ENCODE assay signal across 22 cellular contexts in the genomic region with DNA sequence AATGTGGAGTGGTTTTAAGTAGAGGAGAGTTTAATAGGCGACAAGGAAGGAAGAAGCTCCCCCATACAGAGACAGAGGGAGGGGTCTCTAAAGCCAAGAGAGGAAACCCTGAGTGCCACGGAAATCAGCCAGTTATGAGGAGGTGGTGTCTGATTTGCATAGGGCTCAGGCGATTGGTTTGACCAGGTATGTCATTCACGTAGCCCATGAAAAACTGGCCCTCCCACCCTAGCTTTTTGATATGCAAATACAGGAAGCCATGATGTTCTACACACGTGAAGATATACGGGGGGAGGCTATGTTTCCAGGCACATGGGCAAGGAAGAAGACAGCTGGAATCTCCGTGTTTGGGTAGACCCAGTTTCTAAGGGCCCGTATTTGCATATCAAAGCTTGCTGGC.
"Had no signal": no experiment of that assay in that cellular context is flagged by ENCODE, and none has a peak within 500 bp of the region (broad histone marks: within the 10 kb centered on the region; RNA-seq: fewer than 3 reads in every experiment).

No MANE protein-coding gene starts in this region.

- FAIRE-seq: astrocyte, frontal cortex, islet of Langerhans had no signal

- H3K4me3 ChIP-seq: adrenal gland, breast epithelium, coronary artery, lung, sigmoid colon, stomach had no signal

- H3K36me3 ChIP-seq: adrenal gland, breast epithelium, sigmoid colon, stomach had no signal

- H3K27ac Mint-ChIP-seq: activated naive CD4-positive, alpha-beta T cell treated with anti-CD3 and anti-CD28 coated beads, Interleukin-2, amount 50 U/mL, for 24 hours; natural killer cell treated with Interleukin-12 subunit alpha and Interleukin-12 subunit beta and Interleukin-15 and Interleukin-18, amount 100 ng/mL, for 72 hours; stimulated activated effector memory CD8-positive, alpha-beta T cell treated with anti-CD3 and anti-CD28 coated beads, Interleukin-12 subunit alpha, Interleukin-12 subunit beta, amount 100 ng/mL, for 72 hours; type B pancreatic cell had no signal

- H3K36me3 Mint-ChIP-seq: stimulated activated effector memory CD8-positive, alpha-beta T cell treated with anti-CD3 and anti-CD28 coated beads, Interleukin-12 subunit alpha, Interleukin-12 subunit beta, amount 100 ng/mL, for 72 hours; type B pancreatic cell had no signal

- H3K4me3 Mint-ChIP-seq: activated naive CD4-positive, alpha-beta T cell treated with anti-CD3 and anti-CD28 coated beads, Interleukin-2, amount 50 U/mL, for 24 hours; natural killer cell treated with Interleukin-12 subunit alpha and Interleukin-12 subunit beta and Interleukin-15 and Interleukin-18, amount 100 ng/mL, for 72 hours; stimulated activated effector memory CD8-positive, alpha-beta T cell treated with anti-CD3 and anti-CD28 coated beads, Interleukin-12 subunit alpha, Interleukin-12 subunit beta, amount 100 ng/mL, for 72 hours; type B pancreatic cell had no signal

- H3K27me3 Mint-ChIP-seq: activated naive CD4-positive, alpha-beta T cell treated with anti-CD3 and anti-CD28 coated beads, Interleukin-2, amount 50 U/mL, for 24 hours; natural killer cell treated with Interleukin-12 subunit alpha and Interleukin-12 subunit beta and Interleukin-15 and Interleukin-18, amount 100 ng/mL, for 72 hours; type B pancreatic cell had no signal

- DNase-seq: activated CD4-positive, alpha-beta T cell treated with anti-CD3 and anti-CD28 coated beads, Interleukin-2, amount 50 U/mL, for 1 hour; activated CD4-positive, CD25-positive, alpha-beta regulatory T cell treated with anti-CD3 and anti-CD28 coated beads, Interleukin-2, amount 50 U/mL, for 72 hours; activated CD8-positive, alpha-beta memory T cell treated with anti-CD3 and anti-CD28 coated beads for 24 hours; activated CD8-positive, alpha-beta memory T cell treated with anti-CD3 and anti-CD28 coated beads, Interleukin-2, amount 50 U/mL, for 48 hours; activated effector memory CD4-positive, alpha-beta T cell treated with anti-CD3 and anti-CD28 coated beads, Interleukin-2, amount 50 U/mL, for 16 hours; activated T-cell treated with anti-CD3 and anti-CD28 coated beads, Interleukin-2, amount 50 U/mL, for 48 hours; adrenal gland; nucleus accumbens; sigmoid colon; stimulated activated CD4-positive, alpha-beta T cell treated with anti-CD3 and anti-CD28 coated beads, Interleukin-4, amount 100 ng/mL, for 24 hours; stomach; T-helper 9 cell had no signal

- H3K27me3 ChIP-seq: adrenal gland, breast epithelium, sigmoid colon, stomach had no signal

- H3K4me1 Mint-ChIP-seq: activated naive CD4-positive, alpha-beta T cell treated with anti-CD3 and anti-CD28 coated beads, Interleukin-2, amount 50 U/mL, for 24 hours; stimulated activated effector memory CD8-positive, alpha-beta T cell treated with anti-CD3 and anti-CD28 coated beads, Interleukin-12 subunit alpha, Interleukin-12 subunit beta, amount 100 ng/mL, for 72 hours had no signal
